ENCODE assay signal across 8 cellular contexts in genomic region chr18:32048507-32049091, GRCh38. TPM values are rescaled to one million over a fixed set of nuclear protein-coding genes. Genes with fewer than 3 reads are reported as not detected.
A peak's percentile ranks its signal among the peaks of the same experiment; 100 is the strongest.
DNase-seq lines count a peak whose midpoint lies in the region; ATAC-seq lines count a peak whose summit lies in the region.

No MANE protein-coding gene starts in this region.

- peaks cover 5% of the 10 kb centered on the region for H3K36me3 Mint-ChIP-seq in T-helper 17 cell (ENCODE audit: low read depth)
- peaks cover 64% of the 10 kb centered on the region for H3K36me3 Mint-ChIP-seq in stimulated activated effector memory CD8-positive, alpha-beta T cell treated with anti-CD3 and anti-CD28 coated beads, Interleukin-12 subunit alpha, Interleukin-12 subunit beta, amount 100 ng/mL, for 72 hours

- H3K4me3 Mint-ChIP-seq in T-helper 17 cell = peak overlapping the region; percentile 82
- peak overlapping the region; percentile 56 for H3K4me3 Mint-ChIP-seq in stimulated activated effector memory CD8-positive, alpha-beta T cell treated with anti-CD3 and anti-CD28 coated beads, Interleukin-12 subunit alpha, Interleukin-12 subunit beta, amount 100 ng/mL, for 72 hours

- peak; percentile 65 for ATAC-seq in HG02840 (IDR thresholded peaks at IDR 0.05; ENCODE audit: low FRiP score, unreplicated experiment)
- ATAC-seq in T-helper 17 cell = peak; percentile 59
- peak; percentile 90 for ATAC-seq in Right ventricle myocardium superior (ENCODE audit: poor library complexity)
- peak; percentile 77 for ATAC-seq in stimulated activated effector memory CD8-positive, alpha-beta T cell treated with anti-CD3 and anti-CD28 coated beads, Interleukin-12 subunit alpha, Interleukin-12 subunit beta, amount 100 ng/mL, for 72 hours

- intact Hi-C loops in Right ventricle myocardium superior (cut with DNase I) = no loop called here

- no peaks in the 10 kb centered on the region for H3K27me3 Mint-ChIP-seq in T-helper 17 cell

- peak overlapping the region; percentile 89 for H3K27ac Mint-ChIP-seq in T-helper 17 cell
- peak overlapping the region; percentile 97 for H3K27ac Mint-ChIP-seq in stimulated activated effector memory CD8-positive, alpha-beta T cell treated with anti-CD3 and anti-CD28 coated beads, Interleukin-12 subunit alpha, Interleukin-12 subunit beta, amount 100 ng/mL, for 72 hours

- peaks cover 21% of the 10 kb centered on the region for H3K4me1 Mint-ChIP-seq in T-helper 17 cell
- H3K4me1 Mint-ChIP-seq in stimulated activated effector memory CD8-positive, alpha-beta T cell treated with anti-CD3 and anti-CD28 coated beads, Interleukin-12 subunit alpha, Interleukin-12 subunit beta, amount 100 ng/mL, for 72 hours = peaks cover 31% of the 10 kb centered on the region

- DNase-seq in activated CD4-positive, alpha-beta T cell treated with anti-CD3 and anti-CD28 coated beads for 48 hours = peak; percentile 22
- no peak for DNase-seq in activated CD4-positive, alpha-beta T cell treated with anti-CD3 and anti-CD28 coated beads, Interleukin-2, amount 50 U/mL, for 4 hours
- DNase-seq in T-helper 17 cell = no peak
- peak; percentile 66 for DNase-seq in Right ventricle myocardium superior
- DNase-seq in stimulated activated effector memory CD8-positive, alpha-beta T cell treated with anti-CD3 and anti-CD28 coated beads, Interleukin-12 subunit alpha, Interleukin-12 subunit beta, amount 100 ng/mL, for 72 hours (ENCODE audit: low spot score in 2 of 2) = no peak
- DNase-seq in NCI-H2107 treated with DMSO at 0.1 percent for 48 hours (lab: John Stamatoyannopoulos, UW; ENCODE audit: unreplicated experiment) = no peak
- no peak for DNase-seq in iPS-NIHi7 (ENCODE audit: extremely low spot score)

- H3K9me3 Mint-ChIP-seq in stimulated activated effector memory CD8-positive, alpha-beta T cell treated with anti-CD3 and anti-CD28 coated beads, Interleukin-12 subunit alpha, Interleukin-12 subunit beta, amount 100 ng/mL, for 72 hours = no peaks in the 10 kb centered on the region

- no peaks in the 10 kb centered on the region for H3K9me3 ChIP-seq in T-helper 17 cell (ENCODE audit: control insufficient read depth, low read length, poor library complexity, severe bottlenecking)

RNA-seq across cellular contexts. Expression of gene RNF125, which starts 30.0 kb away (rescaled TPM):
- total RNA-seq in T-helper 17 cell (10 to 100 TPM; 50.6 to 72.6 TPM), Right ventricle myocardium superior (3.8 TPM)

RNA-seq across cellular contexts. Expression of gene RNF138, which starts 43.1 kb away (rescaled TPM):
- total RNA-seq in T-helper 17 cell = 100 to 1,000 TPM in 1 of 2 donors, 10 to 100 TPM in 1; 86.8 to 104 TPM
- total RNA-seq in Right ventricle myocardium superior = 8.9 TPM

Comparison
In these comparisons a context has a peak if more than half of its experiments do, and no peak if none do; other contexts are left out.
1. DNase-seq: peak in activated CD4-positive, alpha-beta T cell treated with anti-CD3 and anti-CD28 coated beads for 48 hours (single experiment) and Right ventricle myocardium superior (single experiment); none in activated CD4-positive, alpha-beta T cell treated with anti-CD3 and anti-CD28 coated beads, Interleukin-2, amount 50 U/mL, for 4 hours (0 of 2), T-helper 17 cell (0 of 3), stimulated activated effector memory CD8-positive, alpha-beta T cell treated with anti-CD3 and anti-CD28 coated beads, Interleukin-12 subunit alpha, Interleukin-12 subunit beta, amount 100 ng/mL, for 72 hours (0 of 2), NCI-H2107 treated with DMSO at 0.1 percent for 48 hours (single experiment) and iPS-NIHi7 (single experiment).
2. RNA of gene RNF125, which starts 30.0 kb away (total RNA-seq): 50.6 to 72.6 TPM in T-helper 17 cell; 3.8 TPM in Right ventricle myocardium superior (single experiment); every median in the first group is over 10 times any median in the second.
3. Peak in every context shown above with its lines, with median percentiles within 50 percentile points of each other: ATAC-seq.